In genomic region chr3:106392905-106393304, GRCh38 we compare ENCODE assay signal across 14 cellular contexts.
"Had no signal": no experiment of that assay in that cellular context is flagged by ENCODE, and none has a peak within 500 bp of the region (broad histone marks: within the 10 kb centered on the region; RNA-seq: fewer than 3 reads in every experiment).

No MANE protein-coding gene starts in this region.

- H3K9me3 ChIP-seq: breast epithelium, left ventricle myocardium inferior, right atrium auricular region, thyroid gland had no signal

- H3K27ac ChIP-seq: breast epithelium, left ventricle myocardium inferior, right atrium auricular region, thyroid gland had no signal

- H3K4me1 ChIP-seq: breast epithelium, left ventricle myocardium inferior, right atrium auricular region, thyroid gland had no signal

- H3K27me3 ChIP-seq: breast epithelium, right atrium auricular region, thyroid gland had no signal

- H3K36me3 ChIP-seq: breast epithelium, left ventricle myocardium inferior, right atrium auricular region, thyroid gland had no signal

- DNase-seq: activated CD4-positive, alpha-beta memory T cell treated with anti-CD3 and anti-CD28 coated beads, Interleukin-2, amount 10 ng/mL, durations not matched to agents 7 days and 5 days; activated CD4-positive, alpha-beta T cell treated with anti-CD3 and anti-CD28 coated beads for 36 hours; activated effector memory CD4-positive, alpha-beta T cell treated with anti-CD3 and anti-CD28 coated beads, Interleukin-2, amount 50 U/mL, for 16 hours; activated T-cell treated with anti-CD3 and anti-CD28 coated beads, Interleukin-2, amount 50 U/mL, for 4 hours; amniotic stem cell; dermis blood vessel endothelial cell; effector memory CD8-positive, alpha-beta T cell; hippocampal formation; kidney; left ventricle myocardium inferior; small intestine; thyroid gland had no signal

- H3K4me3 ChIP-seq: breast epithelium, left ventricle myocardium inferior, right atrium auricular region, thyroid gland had no signal
